In the genomic region with DNA sequence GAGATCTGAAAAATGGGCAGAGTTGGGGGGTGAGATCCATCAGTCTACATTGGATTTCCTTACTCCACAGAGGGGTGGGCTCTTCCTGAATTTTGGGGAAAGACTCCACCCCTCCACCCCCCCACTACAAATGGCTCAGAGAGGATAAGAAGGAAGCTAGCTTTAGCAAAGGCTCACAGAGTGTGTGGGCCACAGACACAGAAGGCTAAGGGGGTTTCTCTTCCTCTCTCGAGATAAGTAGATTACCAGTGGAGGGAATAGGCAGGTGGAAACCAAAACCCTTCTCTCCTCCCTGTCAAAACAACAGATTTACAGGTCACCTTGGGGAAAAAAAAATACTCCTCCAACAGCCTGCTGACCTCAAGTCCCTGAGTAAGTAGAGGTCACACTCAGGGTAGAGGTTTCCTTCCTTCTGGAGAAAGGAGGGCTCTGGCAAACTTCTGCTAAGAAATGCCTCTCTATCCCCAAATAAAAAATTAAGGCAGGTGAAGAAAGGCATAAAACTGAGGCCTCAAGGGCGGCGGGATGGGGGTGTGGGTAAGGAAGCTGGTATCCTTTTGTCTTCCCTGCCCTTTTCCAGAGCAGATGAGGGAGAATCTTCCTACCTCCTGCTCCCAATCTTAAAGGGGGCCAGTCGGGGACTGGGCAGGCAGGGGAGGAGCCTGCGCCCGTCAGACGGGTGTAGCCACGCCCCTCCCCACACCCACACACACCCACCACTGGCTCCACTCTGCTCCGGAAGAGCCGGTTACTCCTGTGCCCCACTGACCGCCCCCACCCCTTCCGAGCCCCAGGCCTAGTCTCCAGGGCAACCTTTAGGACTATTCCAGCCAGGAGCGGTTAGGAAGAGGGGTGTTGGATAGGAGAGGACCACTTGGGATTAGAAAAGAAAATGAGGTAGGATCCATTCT, we compare ENCODE assay signal across 1 cellular context.
TF ChIP-seq lines count a peak whose summit lies in the region.

No MANE protein-coding gene starts in this region.

TF ChIP-seq in HepG2, 621 proteins besides CTCF, POLR2A, EP300 and RAD21 (continued from another document and continues in another):
- TF ChIP-seq, protein P1, sequence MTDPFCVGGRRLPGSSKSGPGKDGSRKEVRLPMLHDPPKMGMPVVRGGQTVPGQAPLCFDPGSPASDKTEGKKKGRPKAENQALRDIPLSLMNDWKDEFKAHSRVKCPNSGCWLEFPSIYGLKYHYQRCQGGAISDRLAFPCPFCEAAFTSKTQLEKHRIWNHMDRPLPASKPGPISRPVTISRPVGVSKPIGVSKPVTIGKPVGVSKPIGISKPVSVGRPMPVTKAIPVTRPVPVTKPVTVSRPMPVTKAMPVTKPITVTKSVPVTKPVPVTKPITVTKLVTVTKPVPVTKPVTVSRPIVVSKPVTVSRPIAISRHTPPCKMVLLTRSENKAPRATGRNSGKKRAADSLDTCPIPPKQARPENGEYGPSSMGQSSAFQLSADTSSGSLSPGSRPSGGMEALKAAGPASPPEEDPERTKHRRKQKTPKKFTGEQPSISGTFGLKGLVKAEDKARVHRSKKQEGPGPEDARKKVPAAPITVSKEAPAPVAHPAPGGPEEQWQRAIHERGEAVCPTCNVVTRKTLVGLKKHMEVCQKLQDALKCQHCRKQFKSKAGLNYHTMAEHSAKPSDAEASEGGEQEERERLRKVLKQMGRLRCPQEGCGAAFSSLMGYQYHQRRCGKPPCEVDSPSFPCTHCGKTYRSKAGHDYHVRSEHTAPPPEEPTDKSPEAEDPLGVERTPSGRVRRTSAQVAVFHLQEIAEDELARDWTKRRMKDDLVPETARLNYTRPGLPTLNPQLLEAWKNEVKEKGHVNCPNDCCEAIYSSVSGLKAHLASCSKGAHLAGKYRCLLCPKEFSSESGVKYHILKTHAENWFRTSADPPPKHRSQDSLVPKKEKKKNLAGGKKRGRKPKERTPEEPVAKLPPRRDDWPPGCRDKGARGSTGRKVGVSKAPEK (CRISPR knock-in tag; IDR thresholded peaks at IDR 0.05; ENCODE audit: borderline replicate concordance) = no peak
- TF ChIP-seq, protein P2, sequence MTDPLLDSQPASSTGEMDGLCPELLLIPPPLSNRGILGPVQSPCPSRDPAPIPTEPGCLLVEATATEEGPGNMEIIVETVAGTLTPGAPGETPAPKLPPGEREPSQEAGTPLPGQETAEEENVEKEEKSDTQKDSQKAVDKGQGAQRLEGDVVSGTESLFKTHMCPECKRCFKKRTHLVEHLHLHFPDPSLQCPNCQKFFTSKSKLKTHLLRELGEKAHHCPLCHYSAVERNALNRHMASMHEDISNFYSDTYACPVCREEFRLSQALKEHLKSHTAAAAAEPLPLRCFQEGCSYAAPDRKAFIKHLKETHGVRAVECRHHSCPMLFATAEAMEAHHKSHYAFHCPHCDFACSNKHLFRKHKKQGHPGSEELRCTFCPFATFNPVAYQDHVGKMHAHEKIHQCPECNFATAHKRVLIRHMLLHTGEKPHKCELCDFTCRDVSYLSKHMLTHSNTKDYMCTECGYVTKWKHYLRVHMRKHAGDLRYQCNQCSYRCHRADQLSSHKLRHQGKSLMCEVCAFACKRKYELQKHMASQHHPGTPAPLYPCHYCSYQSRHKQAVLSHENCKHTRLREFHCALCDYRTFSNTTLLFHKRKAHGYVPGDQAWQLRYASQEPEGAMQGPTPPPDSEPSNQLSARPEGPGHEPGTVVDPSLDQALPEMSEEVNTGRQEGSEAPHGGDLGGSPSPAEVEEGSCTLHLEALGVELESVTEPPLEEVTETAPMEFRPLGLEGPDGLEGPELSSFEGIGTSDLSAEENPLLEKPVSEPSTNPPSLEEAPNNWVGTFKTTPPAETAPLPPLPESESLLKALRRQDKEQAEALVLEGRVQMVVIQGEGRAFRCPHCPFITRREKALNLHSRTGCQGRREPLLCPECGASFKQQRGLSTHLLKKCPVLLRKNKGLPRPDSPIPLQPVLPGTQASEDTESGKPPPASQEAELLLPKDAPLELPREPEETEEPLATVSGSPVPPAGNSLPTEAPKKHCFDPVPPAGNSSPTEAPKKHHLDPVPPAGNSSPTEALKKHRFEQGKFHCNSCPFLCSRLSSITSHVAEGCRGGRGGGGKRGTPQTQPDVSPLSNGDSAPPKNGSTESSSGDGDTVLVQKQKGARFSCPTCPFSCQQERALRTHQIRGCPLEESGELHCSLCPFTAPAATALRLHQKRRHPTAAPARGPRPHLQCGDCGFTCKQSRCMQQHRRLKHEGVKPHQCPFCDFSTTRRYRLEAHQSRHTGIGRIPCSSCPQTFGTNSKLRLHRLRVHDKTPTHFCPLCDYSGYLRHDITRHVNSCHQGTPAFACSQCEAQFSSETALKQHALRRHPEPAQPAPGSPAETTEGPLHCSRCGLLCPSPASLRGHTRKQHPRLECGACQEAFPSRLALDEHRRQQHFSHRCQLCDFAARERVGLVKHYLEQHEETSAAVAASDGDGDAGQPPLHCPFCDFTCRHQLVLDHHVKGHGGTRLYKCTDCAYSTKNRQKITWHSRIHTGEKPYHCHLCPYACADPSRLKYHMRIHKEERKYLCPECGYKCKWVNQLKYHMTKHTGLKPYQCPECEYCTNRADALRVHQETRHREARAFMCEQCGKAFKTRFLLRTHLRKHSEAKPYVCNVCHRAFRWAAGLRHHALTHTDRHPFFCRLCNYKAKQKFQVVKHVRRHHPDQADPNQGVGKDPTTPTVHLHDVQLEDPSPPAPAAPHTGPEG (CRISPR knock-in tag; IDR thresholded peaks at IDR 0.05) = no peak
- no peak for TF ChIP-seq KMT2A (CRISPR knock-in tag; IDR thresholded peaks at IDR 0.05)
- TF ChIP-seq, protein P3, sequence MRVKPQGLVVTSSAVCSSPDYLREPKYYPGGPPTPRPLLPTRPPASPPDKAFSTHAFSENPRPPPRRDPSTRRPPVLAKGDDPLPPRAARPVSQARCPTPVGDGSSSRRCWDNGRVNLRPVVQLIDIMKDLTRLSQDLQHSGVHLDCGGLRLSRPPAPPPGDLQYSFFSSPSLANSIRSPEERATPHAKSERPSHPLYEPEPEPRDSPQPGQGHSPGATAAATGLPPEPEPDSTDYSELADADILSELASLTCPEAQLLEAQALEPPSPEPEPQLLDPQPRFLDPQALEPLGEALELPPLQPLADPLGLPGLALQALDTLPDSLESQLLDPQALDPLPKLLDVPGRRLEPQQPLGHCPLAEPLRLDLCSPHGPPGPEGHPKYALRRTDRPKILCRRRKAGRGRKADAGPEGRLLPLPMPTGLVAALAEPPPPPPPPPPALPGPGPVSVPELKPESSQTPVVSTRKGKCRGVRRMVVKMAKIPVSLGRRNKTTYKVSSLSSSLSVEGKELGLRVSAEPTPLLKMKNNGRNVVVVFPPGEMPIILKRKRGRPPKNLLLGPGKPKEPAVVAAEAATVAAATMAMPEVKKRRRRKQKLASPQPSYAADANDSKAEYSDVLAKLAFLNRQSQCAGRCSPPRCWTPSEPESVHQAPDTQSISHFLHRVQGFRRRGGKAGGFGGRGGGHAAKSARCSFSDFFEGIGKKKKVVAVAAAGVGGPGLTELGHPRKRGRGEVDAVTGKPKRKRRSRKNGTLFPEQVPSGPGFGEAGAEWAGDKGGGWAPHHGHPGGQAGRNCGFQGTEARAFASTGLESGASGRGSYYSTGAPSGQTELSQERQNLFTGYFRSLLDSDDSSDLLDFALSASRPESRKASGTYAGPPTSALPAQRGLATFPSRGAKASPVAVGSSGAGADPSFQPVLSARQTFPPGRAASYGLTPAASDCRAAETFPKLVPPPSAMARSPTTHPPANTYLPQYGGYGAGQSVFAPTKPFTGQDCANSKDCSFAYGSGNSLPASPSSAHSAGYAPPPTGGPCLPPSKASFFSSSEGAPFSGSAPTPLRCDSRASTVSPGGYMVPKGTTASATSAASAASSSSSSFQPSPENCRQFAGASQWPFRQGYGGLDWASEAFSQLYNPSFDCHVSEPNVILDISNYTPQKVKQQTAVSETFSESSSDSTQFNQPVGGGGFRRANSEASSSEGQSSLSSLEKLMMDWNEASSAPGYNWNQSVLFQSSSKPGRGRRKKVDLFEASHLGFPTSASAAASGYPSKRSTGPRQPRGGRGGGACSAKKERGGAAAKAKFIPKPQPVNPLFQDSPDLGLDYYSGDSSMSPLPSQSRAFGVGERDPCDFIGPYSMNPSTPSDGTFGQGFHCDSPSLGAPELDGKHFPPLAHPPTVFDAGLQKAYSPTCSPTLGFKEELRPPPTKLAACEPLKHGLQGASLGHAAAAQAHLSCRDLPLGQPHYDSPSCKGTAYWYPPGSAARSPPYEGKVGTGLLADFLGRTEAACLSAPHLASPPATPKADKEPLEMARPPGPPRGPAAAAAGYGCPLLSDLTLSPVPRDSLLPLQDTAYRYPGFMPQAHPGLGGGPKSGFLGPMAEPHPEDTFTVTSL (CRISPR knock-in tag; IDR thresholded peaks at IDR 0.05; ENCODE audit: borderline replicate concordance) = no peak
- TF ChIP-seq ZNF343 (CRISPR knock-in tag; IDR thresholded peaks at IDR 0.05) = no peak
- TF ChIP-seq GFI1 (CRISPR knock-in tag; IDR thresholded peaks at IDR 0.05; ENCODE audit: borderline replicate concordance) = no peak
- TF ChIP-seq ARNTL (CRISPR knock-in tag; IDR thresholded peaks at IDR 0.05) = no peak
- TF ChIP-seq FLYWCH1 (CRISPR knock-in tag; IDR thresholded peaks at IDR 0.05) = no peak
- TF ChIP-seq FOXM1 (CRISPR knock-in tag; IDR thresholded peaks at IDR 0.05) = no peak
- TF ChIP-seq, protein P4, sequence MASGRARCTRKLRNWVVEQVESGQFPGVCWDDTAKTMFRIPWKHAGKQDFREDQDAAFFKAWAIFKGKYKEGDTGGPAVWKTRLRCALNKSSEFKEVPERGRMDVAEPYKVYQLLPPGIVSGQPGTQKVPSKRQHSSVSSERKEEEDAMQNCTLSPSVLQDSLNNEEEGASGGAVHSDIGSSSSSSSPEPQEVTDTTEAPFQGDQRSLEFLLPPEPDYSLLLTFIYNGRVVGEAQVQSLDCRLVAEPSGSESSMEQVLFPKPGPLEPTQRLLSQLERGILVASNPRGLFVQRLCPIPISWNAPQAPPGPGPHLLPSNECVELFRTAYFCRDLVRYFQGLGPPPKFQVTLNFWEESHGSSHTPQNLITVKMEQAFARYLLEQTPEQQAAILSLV (CRISPR knock-in tag; IDR thresholded peaks at IDR 0.05; ENCODE audit: borderline replicate concordance) = no peak
- no peak for TF ChIP-seq ZNF570 (CRISPR knock-in tag; IDR thresholded peaks at IDR 0.05; ENCODE audit: borderline replicate concordance)
- no peak for TF ChIP-seq NPAS2 (CRISPR knock-in tag; IDR thresholded peaks at IDR 0.05; ENCODE audit: borderline replicate concordance)
- no peak for TF ChIP-seq ZNF432 (CRISPR knock-in tag; IDR thresholded peaks at IDR 0.05; ENCODE audit: borderline replicate concordance)
- TF ChIP-seq, protein P5, sequence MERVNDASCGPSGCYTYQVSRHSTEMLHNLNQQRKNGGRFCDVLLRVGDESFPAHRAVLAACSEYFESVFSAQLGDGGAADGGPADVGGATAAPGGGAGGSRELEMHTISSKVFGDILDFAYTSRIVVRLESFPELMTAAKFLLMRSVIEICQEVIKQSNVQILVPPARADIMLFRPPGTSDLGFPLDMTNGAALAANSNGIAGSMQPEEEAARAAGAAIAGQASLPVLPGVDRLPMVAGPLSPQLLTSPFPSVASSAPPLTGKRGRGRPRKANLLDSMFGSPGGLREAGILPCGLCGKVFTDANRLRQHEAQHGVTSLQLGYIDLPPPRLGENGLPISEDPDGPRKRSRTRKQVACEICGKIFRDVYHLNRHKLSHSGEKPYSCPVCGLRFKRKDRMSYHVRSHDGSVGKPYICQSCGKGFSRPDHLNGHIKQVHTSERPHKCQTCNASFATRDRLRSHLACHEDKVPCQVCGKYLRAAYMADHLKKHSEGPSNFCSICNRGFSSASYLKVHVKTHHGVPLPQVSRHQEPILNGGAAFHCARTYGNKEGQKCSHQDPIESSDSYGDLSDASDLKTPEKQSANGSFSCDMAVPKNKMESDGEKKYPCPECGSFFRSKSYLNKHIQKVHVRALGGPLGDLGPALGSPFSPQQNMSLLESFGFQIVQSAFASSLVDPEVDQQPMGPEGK (CRISPR knock-in tag; IDR thresholded peaks at IDR 0.05) = peak; percentile 77
- TF ChIP-seq HDAC6 (IDR thresholded peaks at IDR 0.05; ENCODE audit: low read depth, low read length) = no peak
- no peak for TF ChIP-seq ZNF720 (CRISPR knock-in tag; IDR thresholded peaks at IDR 0.05)
- TF ChIP-seq TGIF2 (CRISPR knock-in tag; IDR thresholded peaks at IDR 0.05) = no peak
- TF ChIP-seq RFX1 (IDR thresholded peaks at IDR 0.05) = no peak
- TF ChIP-seq ATM (IDR thresholded peaks at IDR 0.05; ENCODE audit: borderline replicate concordance) = no peak
- TF ChIP-seq NCOA5 (CRISPR knock-in tag; IDR thresholded peaks at IDR 0.05) = no peak
- TF ChIP-seq, protein P6, sequence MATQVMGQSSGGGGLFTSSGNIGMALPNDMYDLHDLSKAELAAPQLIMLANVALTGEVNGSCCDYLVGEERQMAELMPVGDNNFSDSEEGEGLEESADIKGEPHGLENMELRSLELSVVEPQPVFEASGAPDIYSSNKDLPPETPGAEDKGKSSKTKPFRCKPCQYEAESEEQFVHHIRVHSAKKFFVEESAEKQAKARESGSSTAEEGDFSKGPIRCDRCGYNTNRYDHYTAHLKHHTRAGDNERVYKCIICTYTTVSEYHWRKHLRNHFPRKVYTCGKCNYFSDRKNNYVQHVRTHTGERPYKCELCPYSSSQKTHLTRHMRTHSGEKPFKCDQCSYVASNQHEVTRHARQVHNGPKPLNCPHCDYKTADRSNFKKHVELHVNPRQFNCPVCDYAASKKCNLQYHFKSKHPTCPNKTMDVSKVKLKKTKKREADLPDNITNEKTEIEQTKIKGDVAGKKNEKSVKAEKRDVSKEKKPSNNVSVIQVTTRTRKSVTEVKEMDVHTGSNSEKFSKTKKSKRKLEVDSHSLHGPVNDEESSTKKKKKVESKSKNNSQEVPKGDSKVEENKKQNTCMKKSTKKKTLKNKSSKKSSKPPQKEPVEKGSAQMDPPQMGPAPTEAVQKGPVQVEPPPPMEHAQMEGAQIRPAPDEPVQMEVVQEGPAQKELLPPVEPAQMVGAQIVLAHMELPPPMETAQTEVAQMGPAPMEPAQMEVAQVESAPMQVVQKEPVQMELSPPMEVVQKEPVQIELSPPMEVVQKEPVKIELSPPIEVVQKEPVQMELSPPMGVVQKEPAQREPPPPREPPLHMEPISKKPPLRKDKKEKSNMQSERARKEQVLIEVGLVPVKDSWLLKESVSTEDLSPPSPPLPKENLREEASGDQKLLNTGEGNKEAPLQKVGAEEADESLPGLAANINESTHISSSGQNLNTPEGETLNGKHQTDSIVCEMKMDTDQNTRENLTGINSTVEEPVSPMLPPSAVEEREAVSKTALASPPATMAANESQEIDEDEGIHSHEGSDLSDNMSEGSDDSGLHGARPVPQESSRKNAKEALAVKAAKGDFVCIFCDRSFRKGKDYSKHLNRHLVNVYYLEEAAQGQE (IDR thresholded peaks at IDR 0.05; ENCODE audit: borderline replicate concordance in 1 of 2, low read depth in 1 of 2, low read length in 2 of 2) = no peak
- TF ChIP-seq ZNF329 (CRISPR knock-in tag; IDR thresholded peaks at IDR 0.05; ENCODE audit: low read depth) = no peak
- TF ChIP-seq, protein P7, sequence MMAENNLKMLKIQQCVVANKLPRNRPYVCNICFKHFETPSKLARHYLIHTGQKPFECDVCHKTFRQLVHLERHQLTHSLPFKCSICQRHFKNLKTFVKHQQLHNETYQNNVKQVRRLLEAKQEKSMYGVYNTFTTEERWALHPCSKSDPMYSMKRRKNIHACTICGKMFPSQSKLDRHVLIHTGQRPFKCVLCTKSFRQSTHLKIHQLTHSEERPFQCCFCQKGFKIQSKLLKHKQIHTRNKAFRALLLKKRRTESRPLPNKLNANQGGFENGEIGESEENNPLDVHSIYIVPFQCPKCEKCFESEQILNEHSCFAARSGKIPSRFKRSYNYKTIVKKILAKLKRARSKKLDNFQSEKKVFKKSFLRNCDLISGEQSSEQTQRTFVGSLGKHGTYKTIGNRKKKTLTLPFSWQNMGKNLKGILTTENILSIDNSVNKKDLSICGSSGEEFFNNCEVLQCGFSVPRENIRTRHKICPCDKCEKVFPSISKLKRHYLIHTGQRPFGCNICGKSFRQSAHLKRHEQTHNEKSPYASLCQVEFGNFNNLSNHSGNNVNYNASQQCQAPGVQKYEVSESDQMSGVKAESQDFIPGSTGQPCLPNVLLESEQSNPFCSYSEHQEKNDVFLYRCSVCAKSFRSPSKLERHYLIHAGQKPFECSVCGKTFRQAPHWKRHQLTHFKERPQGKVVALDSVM (CRISPR knock-in tag; IDR thresholded peaks at IDR 0.05) = no peak
